8 cellular contexts compared by ENCODE assay signal in the genomic region with DNA sequence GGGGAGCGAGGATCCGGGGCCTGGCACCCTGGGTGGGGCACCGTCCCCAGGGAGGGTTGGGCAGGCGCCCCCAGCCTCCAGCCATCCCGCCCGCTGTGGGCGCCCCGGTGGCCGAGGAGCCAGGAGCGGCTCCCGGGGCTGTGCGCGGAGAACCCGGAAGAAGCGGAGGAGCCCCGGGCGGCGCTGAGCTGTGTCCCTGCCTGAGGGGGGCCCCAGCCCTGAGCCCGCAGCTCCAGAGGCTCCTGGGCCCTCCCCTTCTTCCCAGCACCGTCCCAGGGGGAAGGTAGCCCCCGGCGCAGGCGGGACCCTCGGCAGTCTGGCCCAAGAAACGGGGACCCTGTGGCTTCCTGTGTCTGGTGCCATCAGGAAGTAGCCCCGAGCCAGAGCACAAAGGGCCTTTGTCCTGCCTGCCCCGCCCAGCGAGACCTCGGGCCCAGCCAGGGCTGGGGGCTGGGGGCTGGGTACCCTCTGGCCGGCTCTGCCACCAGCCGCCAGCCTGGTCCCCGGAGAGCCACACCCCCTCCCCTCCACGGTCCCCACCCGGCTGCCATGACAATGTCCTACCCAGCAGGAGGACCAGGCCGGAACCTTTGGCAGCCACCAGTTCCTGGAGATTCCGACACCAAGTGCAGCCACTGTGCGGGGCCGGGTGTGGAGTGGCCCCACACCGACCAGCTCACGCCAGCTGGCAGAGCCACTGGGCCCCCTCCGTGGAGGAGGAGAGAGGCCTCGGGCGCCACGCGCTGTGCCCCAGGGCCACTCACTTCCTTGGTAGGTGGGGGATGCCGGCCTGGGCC. TPM values are rescaled to one million over a fixed set of nuclear protein-coding genes. Genes with fewer than 3 reads are reported as not detected.
DNase-seq lines count a peak whose midpoint lies in the region; ATAC-seq, FAIRE-seq and TF ChIP-seq lines count a peak whose summit lies in the region.
"Had no signal": no experiment of that assay in that cellular context is flagged by ENCODE, and none has a peak within 500 bp of the region (broad histone marks: within the 10 kb centered on the region; RNA-seq: fewer than 3 reads in every experiment).

No MANE protein-coding gene starts in this region.

- peak overlapping the region; percentile 84; the same call in 1 of the 2 replicates for H2BK12ac ChIP-seq in H1 (ENCODE audit: low read depth, low read length)

- H3K27me3 ChIP-seq in H1 (replicated peaks in 1 of 4; ENCODE audit: control insufficient read depth in 3 of 4, extremely low read depth in 1 of 4, insufficient read depth in 3 of 4, low read length in 3 of 4), result no peaks in the 10 kb centered on the region; a peak in 1 of 7 replicates
- H3K27me3 ChIP-seq in lung (ENCODE audit: control insufficient read depth, insufficient read depth), result no peaks in the 10 kb centered on the region
- no peaks in the 10 kb centered on the region for H3K27me3 ChIP-seq in testis

- no peak overlapping the region for H2AFZ ChIP-seq in H1 (ENCODE audit: low read length)

- 39% methylated on average over 23 of the region's 46 CpGs; no CpG with 5 or more reads in 1 of the 2 experiments for WGBS in H1 (ENCODE audit: extremely low coverage in 1 of 2, insufficient coverage in 1 of 2, insufficient read length in 1 of 2, insufficient replicate concordance in 2 of 2, low coverage in 1 of 2, low lambda C conversion rate in 2 of 2, missing lambda C conversion rate in 1 of 2), 2 experiments
- 1 to 5% methylated on average over 31 to 46 of the region's 46 CpGs for WGBS in lung, 2 donors
- 29 to 57% methylated on average over 5 to 30 of the region's 46 CpGs for WGBS in testis, 2 donors

- no peak for TF ChIP-seq RAD21 in H1 (IDR thresholded peaks at IDR 0.05 in 1 of 2, conservative IDR thresholded peaks at IDR 0.05 in 1 of 2; ENCODE audit: low read depth in 2 of 2, low read length in 2 of 2)

- H3K9me3 ChIP-seq in H1 (ENCODE audit: insufficient read depth in 2 of 2, low read depth in 1 of 2, low read length in 1 of 2), result peaks cover 3% of the 10 kb centered on the region in 2 experiments; a peak in 3 of 4 replicates
- H3K9me3 ChIP-seq in lung (ENCODE audit: control insufficient read depth in 2 of 2, insufficient read depth in 1 of 2, low read length in 1 of 2), result no peaks in the 10 kb centered on the region
- no peaks in the 10 kb centered on the region for H3K9me3 ChIP-seq in testis

- peaks cover 2% of the 10 kb centered on the region for H3K9me3 Mint-ChIP-seq in activated B cell treated with CpG ODN at 0.5 μM for 24 hours

- CTCF ChIA-PET in activated B cell treated with CpG ODN at 0.5 μM for 24 hours (lab: Charles Lee), result interaction anchor here (1.1 kb wide), 1 partner anchor 36 kb away, joined by 3 read pairs; no protein-coding TSS in a partner anchor
- CTCF ChIA-PET in H1 (lab: Charles Lee; ENCODE audit: partially characterized antibody), result interaction anchor here (1.2 to 1.6 kb wide), 4 partner anchors 36 to 217 kb away, joined by 3 to 4 read pairs (median 3); no protein-coding TSS in a partner anchor

- H3K36me3 Mint-ChIP-seq in activated B cell treated with CpG ODN at 0.5 μM for 24 hours (ENCODE audit: low read depth), result no peaks in the 10 kb centered on the region

- H3K4me1 Mint-ChIP-seq in activated B cell treated with CpG ODN at 0.5 μM for 24 hours, result peaks cover 3% of the 10 kb centered on the region

- FAIRE-seq in GM12892 (lab: Jason Lieb, UNC) (peak; percentile 85), H1 (lab: Jason Lieb, UNC) (no peak)
- FAIRE-seq: colon had no signal

- H3K23ac ChIP-seq in H1 (ENCODE audit: insufficient read length), result no peak overlapping the region

- no peaks in the 10 kb centered on the region for H3K79me1 ChIP-seq in H1 (ENCODE audit: low read depth, low read length)

- H2BK15ac ChIP-seq in H1 (ENCODE audit: low read length), result 0 out of 2 replicates have a peak overlapping the region, but pooled peaks have one; percentile 29

- peak overlapping the region; percentile 77 for H3K56ac ChIP-seq in H1 (replicated peaks; ENCODE audit: insufficient read length, low read depth, low read length)

- peak overlapping the region; percentile 76 for H3K27ac Mint-ChIP-seq in activated B cell treated with CpG ODN at 0.5 μM for 24 hours

- H2BK5ac ChIP-seq in H1 (ENCODE audit: low read depth, low read length), result peak overlapping the region; percentile 92; the same call in 1 of the 2 replicates

- H2BK120ac ChIP-seq in H1 (replicated peaks; ENCODE audit: low read depth, low read length), result no peak overlapping the region

- H4K5ac ChIP-seq in H1 (ENCODE audit: insufficient read length, low read depth, low read length), result peak overlapping the region; percentile 28

- H4K91ac ChIP-seq in H1 (replicated peaks; ENCODE audit: insufficient read length, low read length), result peak overlapping the region; percentile 96

- intact Hi-C loops in activated B cell treated with CpG ODN at 0.5 μM for 24 hours (cut with micrococcal nuclease) (loop anchor here (1.0 to 5.0 kb wide), 3 partner anchors 14 to 49 kb away; a partner anchor contains a TSS), testis (cut with DNase I; ENCODE audit: low total_unique reads) (no loop called here)

- H3K4me2 ChIP-seq in H1 (ENCODE audit: insufficient read depth in 1 of 2, low read depth in 2 of 2, low read length in 2 of 2), result peak overlapping the region; percentile 72 to 83

- no peak overlapping the region for H3K14ac ChIP-seq in H1 (ENCODE audit: insufficient read length)

- H3K9ac ChIP-seq in H1 (replicated peaks in 1 of 4; ENCODE audit: extremely low read depth in 1 of 4, low read depth in 3 of 4, low read length in 3 of 4), result peak overlapping the region in 2 of 4 experiments; percentile 53 to 54; a peak in 4 of 7 replicates

- TF ChIP-seq POLR2A in GM12892 (IDR thresholded peaks at IDR 0.05; ENCODE audit: low read depth, low read length) (no peak; the same call in 1 of the 2 replicates), H1 (IDR thresholded peaks at IDR 0.05; ENCODE audit: control extremely low read depth in 1 of 2, low read depth in 2 of 2, low read length in 2 of 2) (no peak; a peak in 1 of 3 replicates), testis (IDR thresholded peaks at IDR 0.05) (no peak)

- peak overlapping the region; percentile 65; the same call in 1 of the 2 replicates for H2AK5ac ChIP-seq in H1 (ENCODE audit: low read depth, low read length)

- H3K4me1 ChIP-seq in H1 (replicated peaks in 1 of 4; ENCODE audit: control insufficient read depth in 3 of 4, insufficient read depth in 4 of 4, low read length in 3 of 4), result peaks cover 0 to 26% (median 19%) of the 10 kb centered on the region in 4 experiments; a peak in 6 of 7 replicates
- H3K4me1 ChIP-seq in lung (ENCODE audit: control insufficient read depth in 2 of 2, insufficient read depth in 2 of 2, low read length in 2 of 2), result peaks cover 0 to 6% of the 10 kb centered on the region in 2 donors
- peaks cover 8% of the 10 kb centered on the region for H3K4me1 ChIP-seq in testis

- no peak for TF ChIP-seq EP300 in H1 (IDR thresholded peaks at IDR 0.05; ENCODE audit: borderline replicate concordance in 1 of 2, low read depth in 2 of 2, low read length in 2 of 2)

- H3K36me3 ChIP-seq in H1 (ENCODE audit: control insufficient read depth in 2 of 4, insufficient read depth in 4 of 4, low read length in 3 of 4) (no peaks in the 10 kb centered on the region), lung (ENCODE audit: control insufficient read depth in 2 of 2, insufficient read depth in 2 of 2, low read length in 2 of 2) (no peaks in the 10 kb centered on the region), testis (ENCODE audit: low read depth, missing control alignments) (no peaks in the 10 kb centered on the region)

- H3K18ac ChIP-seq in H1 (ENCODE audit: extremely low read depth, low read length), result peak overlapping the region; percentile 93

- no peak for TF ChIP-seq CTCF in activated B cell treated with CpG ODN at 0.5 μM for 24 hours (IDR thresholded peaks at IDR 0.05)
- no peak for TF ChIP-seq CTCF in H1 (IDR thresholded peaks at IDR 0.05; ENCODE audit: control extremely low read depth in 1 of 3, insufficient read depth in 1 of 3, low read depth in 1 of 3, low read length in 3 of 3)
- no peak for TF ChIP-seq CTCF in lung (IDR thresholded peaks at IDR 0.05; ENCODE audit: control extremely low read depth, extremely low read depth)
- TF ChIP-seq CTCF in testis (IDR thresholded peaks at IDR 0.05), result no peak

- H3K4me3 Mint-ChIP-seq in activated B cell treated with CpG ODN at 0.5 μM for 24 hours, result peak overlapping the region; percentile 58

- no peaks in the 10 kb centered on the region for H4K20me1 ChIP-seq in H1 (replicated peaks in 1 of 2; ENCODE audit: control insufficient read depth in 1 of 2, insufficient read depth in 2 of 2, low read length in 2 of 2)

- H3K4me3 ChIP-seq in H1 (ENCODE audit: extremely low read depth in 1 of 4, insufficient read depth in 2 of 4, low read depth in 3 of 4, low read length in 4 of 4) (peak overlapping the region; percentile 22 to 68 (median 54)), lung (peak overlapping the region; percentile 35), testis (peak overlapping the region; percentile 13 to 71)

- POLR2A ChIA-PET in activated B cell treated with CpG ODN at 0.5 μM for 24 hours (lab: Charles Lee), result interaction anchor here (1.0 to 3.9 kb wide), 19 partner anchors 8 to 346 kb away, joined by 3 to 49 read pairs (median 5); a partner anchor contains a TSS
- POLR2A ChIA-PET in H1 (lab: Charles Lee; ENCODE audit: partially characterized antibody), result interaction anchor here (1.2 kb wide), 1 partner anchor 22 kb away, joined by 3 read pairs; no protein-coding TSS in a partner anchor

- peak overlapping the region; percentile 95; the same call in 1 of the 2 replicates for H2BK20ac ChIP-seq in H1 (ENCODE audit: low read length)

- H3K27ac ChIP-seq in H1 (ENCODE audit: low read depth, low read length), result peak overlapping the region; percentile 56; the same call in 1 of the 2 replicates
- H3K27ac ChIP-seq in lung (ENCODE audit: low read depth in 1 of 2, low read length in 1 of 2), result peak overlapping the region; percentile 89 to 94
- peak overlapping the region; percentile 78 to 79 for H3K27ac ChIP-seq in testis

- H3K27me3 Mint-ChIP-seq in activated B cell treated with CpG ODN at 0.5 μM for 24 hours, result no peaks in the 10 kb centered on the region

- H4K8ac ChIP-seq in H1 (ENCODE audit: extremely low read depth, insufficient read depth, low read length), result peak overlapping the region; percentile 85

- H3K23me2 ChIP-seq in H1 (ENCODE audit: low read depth, low read length), result peaks cover 8% of the 10 kb centered on the region; the same call in 1 of the 2 replicates

- DNase-seq in GM12892 (ENCODE audit: insufficient read length), result peak; percentile 88
- peak; percentile 63 for DNase-seq in activated B cell treated with CpG ODN at 0.5 μM for 24 hours
- DNase-seq in H1 (ENCODE audit: low read depth in 1 of 2, low spot score in 2 of 2), result no peak
- DNase-seq in lung (ENCODE audit: low spot score), result peak; percentile 53
- peak; percentile 61 for DNase-seq in testis
- DNase-seq in NCI-H524 (lab: John Stamatoyannopoulos, UW), result no peak

- H3K79me2 ChIP-seq in H1 (ENCODE audit: control insufficient read depth in 1 of 2, insufficient read depth in 2 of 2, low read length in 2 of 2), result no peaks in the 10 kb centered on the region

- peak overlapping the region; percentile 19 for H3K4ac ChIP-seq in H1 (replicated peaks; ENCODE audit: insufficient read length, low read depth, low read length)

- ATAC-seq in HG03159 (IDR thresholded peaks at IDR 0.05; ENCODE audit: unreplicated experiment) (peak; percentile 58), activated B cell treated with CpG ODN at 0.5 μM for 24 hours (ENCODE audit: low read depth) (peak; percentile 71), lung (ENCODE audit: insufficient read depth, low FRiP score) (peak; percentile 39)

RNA-seq across cellular contexts. Expression of a gene that starts 15.6 kb away (rescaled TPM):
- not detected for polyA plus RNA-seq in GM12892 (2012; ENCODE audit: missing spikeins)
- 0.16 TPM in 1 of 2 replicates, not detected in the other for total RNA-seq in activated B cell treated with CpG ODN at 0.5 μM for 24 hours
- total RNA-seq in H1 (2021; fragmentation: NEBNext Ultra II Directional; extraction: Animal tissue kit (Norgen Biotek cat#: 25700)), result 1.6 and 1.7 TPM in 2 replicates
- polyA plus RNA-seq in H1 (2011; rRNA removed), result 1.1 and 2.0 TPM in 2 replicates
- 1.0 TPM for polyA plus RNA-seq in H1 (2011; cell fraction: cytosol; rRNA removed)
- polyA plus RNA-seq in H1 (2011; cell fraction: nucleus; rRNA removed), result 3.8 TPM
- polyA plus RNA-seq in H1 (2012, experiment 1 of 2), result 0.94 to 4.7 TPM (median 1.1 TPM) in 4 replicates
- 0.24 TPM for polyA plus RNA-seq in H1 (2012, experiment 2 of 2)
- polyA plus RNA-seq in H1 (2013, experiment 1 of 2), result 0.73 TPM
- 0.55 TPM for polyA plus RNA-seq in H1 (2013, experiment 2 of 2)
- polyA minus RNA-seq in H1 (2011; rRNA and poly(A)+ RNA removed), result 0.51 and 1.3 TPM in 2 replicates
- not detected for polyA minus RNA-seq in H1 (2011; cell fraction: cytosol; rRNA and poly(A)+ RNA removed)
- polyA minus RNA-seq in H1 (2011; cell fraction: nucleus; rRNA and poly(A)+ RNA removed), result 1.5 TPM
- 10 to 100 TPM in 1 of 2 donors, 1 to 10 TPM in 1; 4.8 to 19.7 TPM for total RNA-seq in lung
- polyA plus RNA-seq in lung, result 1 to 10 TPM; 3.7 to 4.3 TPM
- 10 to 100 TPM; 20.4 to 58.0 TPM for total RNA-seq in testis
- polyA plus RNA-seq in testis (ENCODE audit: insufficient read depth, low read depth, low replicate concordance), result 44.9 TPM

RNA-seq across cellular contexts. Expression of a gene that starts 42.2 kb away (rescaled TPM):
- 2.9 TPM for polyA plus RNA-seq in GM12892 (2012; ENCODE audit: missing spikeins)
- total RNA-seq in activated B cell treated with CpG ODN at 0.5 μM for 24 hours (20.8 and 26.5 TPM in 2 replicates), lung (10 to 100 TPM in 1 of 2 donors, 1 to 10 TPM in 1; 9.9 to 19.2 TPM), testis (10 to 100 TPM; 50.7 to 68.3 TPM)
- total RNA-seq in H1 (2021; fragmentation: NEBNext Ultra II Directional; extraction: Animal tissue kit (Norgen Biotek cat#: 25700)), result 10.9 and 12.4 TPM in 2 replicates
- polyA plus RNA-seq in H1 (2011; rRNA removed) (10.0 and 15.7 TPM in 2 replicates), lung (10 to 100 TPM in 1 of 2 donors, 1 to 10 TPM in 1; 9.5 to 16.7 TPM), testis (ENCODE audit: insufficient read depth, low read depth, low replicate concordance) (40.7 TPM)
- polyA plus RNA-seq in H1 (2011; cell fraction: cytosol; rRNA removed), result 11.1 TPM
- polyA plus RNA-seq in H1 (2011; cell fraction: nucleus; rRNA removed), result 45.2 TPM
- polyA plus RNA-seq in H1 (2012, experiment 1 of 2), result 6.7 to 11.8 TPM (median 10.8 TPM) in 4 replicates
- 9.1 TPM for polyA plus RNA-seq in H1 (2012, experiment 2 of 2)
- 8.9 TPM for polyA plus RNA-seq in H1 (2013, experiment 1 of 2)
- 8.4 TPM for polyA plus RNA-seq in H1 (2013, experiment 2 of 2)
- polyA minus RNA-seq in H1 (2011; rRNA and poly(A)+ RNA removed), result 2.8 and 4.3 TPM in 2 replicates
- 5.1 TPM for polyA minus RNA-seq in H1 (2011; cell fraction: cytosol; rRNA and poly(A)+ RNA removed)
- polyA minus RNA-seq in H1 (2011; cell fraction: nucleus; rRNA and poly(A)+ RNA removed), result 14.2 TPM

RNA-seq across cellular contexts. Expression of a gene that starts 48.3 kb away (rescaled TPM):
- 3.6 TPM for polyA plus RNA-seq in GM12892 (2012; ENCODE audit: missing spikeins)
- total RNA-seq in activated B cell treated with CpG ODN at 0.5 μM for 24 hours, result 36.7 and 37.5 TPM in 2 replicates
- total RNA-seq in H1 (2021; fragmentation: NEBNext Ultra II Directional; extraction: Animal tissue kit (Norgen Biotek cat#: 25700)), result 0.92 and 1.5 TPM in 2 replicates
- 2.5 and 2.7 TPM in 2 replicates for polyA plus RNA-seq in H1 (2011; rRNA removed)
- polyA plus RNA-seq in H1 (2011; cell fraction: cytosol; rRNA removed), result 2.9 TPM
- polyA plus RNA-seq in H1 (2011; cell fraction: nucleus; rRNA removed), result 4.8 TPM
- polyA plus RNA-seq in H1 (2012, experiment 1 of 2), result 0.51 to 2.0 TPM (median 1.5 TPM) in 4 replicates
- polyA plus RNA-seq in H1 (2012, experiment 2 of 2), result 1.4 TPM
- 1.4 TPM for polyA plus RNA-seq in H1 (2013, experiment 1 of 2)
- polyA plus RNA-seq in H1 (2013, experiment 2 of 2), result 1.5 TPM
- not detected in 2 replicates for polyA minus RNA-seq in H1 (2011; rRNA and poly(A)+ RNA removed)
- not detected for polyA minus RNA-seq in H1 (2011; cell fraction: cytosol; rRNA and poly(A)+ RNA removed)
- polyA minus RNA-seq in H1 (2011; cell fraction: nucleus; rRNA and poly(A)+ RNA removed), result not detected
- 1 to 10 TPM; 2.7 to 4.0 TPM for total RNA-seq in lung
- polyA plus RNA-seq in lung, result 1 to 10 TPM; 1.8 to 2.1 TPM
- not detected for total RNA-seq in testis
- 0.67 TPM for polyA plus RNA-seq in testis (ENCODE audit: insufficient read depth, low read depth, low replicate concordance)

RNA-seq across cellular contexts. Expression of a gene that starts 55.8 kb away (rescaled TPM):
- 2.9 TPM for polyA plus RNA-seq in GM12892 (2012; ENCODE audit: missing spikeins)
- total RNA-seq in activated B cell treated with CpG ODN at 0.5 μM for 24 hours (0.86 and 1.1 TPM in 2 replicates), lung (1 to 10 TPM; 3.6 to 5.3 TPM), testis (1 to 10 TPM in 1 of 2 donors, under 1 TPM in 1; 0.87 to 1.4 TPM)
- total RNA-seq in H1 (2021; fragmentation: NEBNext Ultra II Directional; extraction: Animal tissue kit (Norgen Biotek cat#: 25700)), result not detected in 2 replicates
- polyA plus RNA-seq in H1 (2011; rRNA removed) (0.06 TPM in 1 of 2 replicates, not detected in the other), lung (10 to 100 TPM in 1 of 2 donors, 1 to 10 TPM in 1; 8.5 to 11.3 TPM), testis (ENCODE audit: insufficient read depth, low read depth, low replicate concordance) (0.80 TPM)
- polyA plus RNA-seq in H1 (2011; cell fraction: cytosol; rRNA removed), result 0.14 TPM
- polyA plus RNA-seq in H1 (2011; cell fraction: nucleus; rRNA removed), result 0.19 TPM
- not detected in 4 replicates for polyA plus RNA-seq in H1 (2012, experiment 1 of 2)
- not detected for polyA plus RNA-seq in H1 (2012, experiment 2 of 2)
- not detected for polyA plus RNA-seq in H1 (2013, experiment 1 of 2)
- polyA plus RNA-seq in H1 (2013, experiment 2 of 2), result 0.07 TPM
- polyA minus RNA-seq in H1 (2011; rRNA and poly(A)+ RNA removed), result not detected in 2 replicates
- not detected for polyA minus RNA-seq in H1 (2011; cell fraction: cytosol; rRNA and poly(A)+ RNA removed)
- polyA minus RNA-seq in H1 (2011; cell fraction: nucleus; rRNA and poly(A)+ RNA removed), result not detected

Comparison
In these comparisons a context has a peak if more than half of its experiments do, and no peak if none do; other contexts are left out.
1. DNase-seq: peak in GM12892 (single experiment), activated B cell treated with CpG ODN at 0.5 μM for 24 hours (single experiment), lung (single experiment) and testis (single experiment); none in H1 (0 of 2) and NCI-H524 (0 of 2).
2. Peak in every context shown above with its lines, with median percentiles within 50 percentile points of each other: ATAC-seq, H3K27ac ChIP-seq and H3K4me3 ChIP-seq.